9 cellular contexts compared by ENCODE assay signal in genomic region chr1:219172821-219173220, GRCh38. TPM values are rescaled to one million over a fixed set of nuclear protein-coding genes. Genes with fewer than 3 reads are reported as not detected.
DNase-seq lines count a peak whose midpoint lies in the region; ATAC-seq, FAIRE-seq and TF ChIP-seq lines count a peak whose summit lies in the region.
"Had no signal": no experiment of that assay in that cellular context is flagged by ENCODE, and none has a peak within 500 bp of the region (broad histone marks: within the 10 kb centered on the region; RNA-seq: fewer than 3 reads in every experiment).

No MANE protein-coding gene starts in this region.

- no peak overlapping the region for H2BK5ac ChIP-seq in IMR-90 (ENCODE audit: low read depth, low read length, poor library complexity, severe bottlenecking)

- H3K23ac ChIP-seq in IMR-90 (ENCODE audit: low read depth, low read length), result no peak overlapping the region

- TF ChIP-seq RAD21 in IMR-90 (IDR thresholded peaks at IDR 0.05; ENCODE audit: low read length) (no peak), K562 (CRISPR knock-in tag; conservative IDR thresholded peaks at IDR 0.05 in 1 of 2, IDR thresholded peaks at IDR 0.05 in 1 of 2) (no peak)

- H3K9me3 ChIP-seq in CD8-positive, alpha-beta T cell (ENCODE audit: low read length), result no peaks in the 10 kb centered on the region
- H3K9me3 ChIP-seq in IMR-90 (ENCODE audit: control insufficient read depth, insufficient read depth, low read length) (no peaks in the 10 kb centered on the region), K562 (replicated peaks; ENCODE audit: control insufficient read depth, insufficient read depth, low read depth, low read length) (peaks cover 2% of the 10 kb centered on the region; the same call in 1 of the 2 replicates), osteoblast (ENCODE audit: low read depth, low read length) (no peaks in the 10 kb centered on the region), MG63 (no peaks in the 10 kb centered on the region)

- H3K4me1 ChIP-seq in CD8-positive, alpha-beta T cell (ENCODE audit: insufficient read depth, low read length), result peaks cover 31% of the 10 kb centered on the region
- H3K4me1 ChIP-seq in IMR-90 (ENCODE audit: control insufficient read depth, insufficient read depth, low read length) (peaks cover 6% of the 10 kb centered on the region), K562 (replicated peaks in 1 of 2; ENCODE audit: control insufficient read depth in 2 of 2, insufficient read depth in 2 of 2, low read length in 2 of 2) (peaks cover 9 to 10% of the 10 kb centered on the region in 2 experiments; a peak in 3 of 5 replicates), osteoblast (ENCODE audit: insufficient read depth, low read length) (peaks cover 15% of the 10 kb centered on the region)

- peak overlapping the region; percentile 38 for H3K27ac Mint-ChIP-seq in CD8-positive, alpha-beta T cell

- H3K4me2 ChIP-seq in IMR-90 (ENCODE audit: low read depth, low read length) (no peak overlapping the region), K562 (ENCODE audit: insufficient read depth, low read length) (peak overlapping the region; percentile 96; the same call in 1 of the 2 replicates), osteoblast (ENCODE audit: insufficient read depth, low read length) (no peak overlapping the region)

- no peak overlapping the region for H3K9ac ChIP-seq in IMR-90 (ENCODE audit: low read depth, low read length)
- peak overlapping the region in 1 of 2 experiments; percentile 89; a peak in 1 of 4 replicates for H3K9ac ChIP-seq in K562 (ENCODE audit: insufficient read depth in 1 of 2, low read depth in 2 of 2, low read length in 2 of 2)

- H3K56ac ChIP-seq in IMR-90 (ENCODE audit: extremely low read depth, insufficient read depth, low read length), result no peak overlapping the region

- no peak overlapping the region for H3K27ac ChIP-seq in CD8-positive, alpha-beta T cell (ENCODE audit: low read depth, low read length)
- H3K27ac ChIP-seq in IMR-90 (ENCODE audit: insufficient read depth, low read length), result no peak overlapping the region
- peak overlapping the region; percentile 83; the same call in 2 of the 3 replicates for H3K27ac ChIP-seq in K562 (ENCODE audit: extremely low read depth, low read depth, low read length)
- no peak overlapping the region for H3K27ac ChIP-seq in osteoblast (ENCODE audit: low read depth, low read length)

- peaks cover 12 to 19% of the 10 kb centered on the region in 2 experiments; a peak in 3 of 4 replicates for H3K79me1 ChIP-seq in IMR-90 (ENCODE audit: low read depth in 1 of 2, low read length in 2 of 2)

- H3K14ac ChIP-seq in IMR-90 (replicated peaks; ENCODE audit: low read depth, low read length), result no peak overlapping the region

- H3K4me3 Mint-ChIP-seq in CD8-positive, alpha-beta T cell, result peak overlapping the region; percentile 97

- H3K9me1 ChIP-seq in IMR-90 (ENCODE audit: insufficient read depth, low read length), result 0 out of 2 replicates have a peak, but pooled peaks cover 2% of the 10 kb centered on the region
- no peaks in the 10 kb centered on the region for H3K9me1 ChIP-seq in K562 (ENCODE audit: control insufficient read depth, insufficient read depth, low read length)

- TF ChIP-seq EP300 in K562 (IDR thresholded peaks at IDR 0.05; ENCODE audit: low read length), result no peak

- no peaks in the 10 kb centered on the region for H3K27me3 Mint-ChIP-seq in CD8-positive, alpha-beta T cell (ENCODE audit: low read depth)

- in situ Hi-C loops in IMR-90 (cut with MboI; ENCODE audit: low sequenced_read_pairs) (loop anchor here (10.0 kb wide), 1 partner anchor 828 kb away; the partner anchor contains the start of gene TGFB2), K562 (cut with MboI) (no loop called here)

- peak overlapping the region; percentile 35; the same call in 1 of the 2 replicates for H4K5ac ChIP-seq in IMR-90 (ENCODE audit: low read depth, low read length)

- DNase-seq in CD8-positive, alpha-beta T cell, result no peak
- no peak for DNase-seq in IMR-90
- DNase-seq in K562 (ENCODE audit: extremely low read depth in 1 of 4, low spot score in 3 of 4), result no peak
- peak; percentile 4 for DNase-seq in osteoblast (ENCODE audit: insufficient read length, low spot score, missing footprints)
- DNase-seq in NCI-H1694 (lab: John Stamatoyannopoulos, UW), result no peak
- no peak for DNase-seq in MG63
- DNase-seq in erythroblast (lab: John Stamatoyannopoulos, UW), result no peak
- DNase-seq: central memory CD4-positive, alpha-beta T cell had no signal

- H3K4me3 ChIP-seq in CD8-positive, alpha-beta T cell (ENCODE audit: low read depth, low read length), result no peak overlapping the region
- H3K4me3 ChIP-seq in IMR-90 (ENCODE audit: insufficient read depth, low read depth, low read length), result no peak overlapping the region
- H3K4me3 ChIP-seq in K562, result no peak overlapping the region
- no peak overlapping the region for H3K4me3 ChIP-seq in osteoblast (ENCODE audit: insufficient read depth, low read length)
- H3K4me3 ChIP-seq in MG63, result no peak overlapping the region; the same call in 1 of the 2 replicates

- no peak overlapping the region for H2BK20ac ChIP-seq in IMR-90 (ENCODE audit: low read depth, low read length)

- no peak for TF ChIP-seq POLR2A in IMR-90 (IDR thresholded peaks at IDR 0.05; ENCODE audit: low read depth, low read length)
- no peak for TF ChIP-seq POLR2A in K562 (conservative IDR thresholded peaks at IDR 0.05)
- TF ChIP-seq POLR2A in erythroblast (IDR thresholded peaks at IDR 0.05; ENCODE audit: low read length), result no peak

- no peak overlapping the region; a peak in 1 of 4 replicates for H4K8ac ChIP-seq in IMR-90 (ENCODE audit: low read depth in 2 of 2, low read length in 2 of 2)

- H2BK15ac ChIP-seq in IMR-90 (ENCODE audit: low read depth, low read length), result no peak overlapping the region

- intact Hi-C loops in CD8-positive, alpha-beta T cell (cut with DNase I, micrococcal nuclease), result loop anchor here (1.0 to 5.0 kb wide), 6 partner anchors 841 to 1541 kb away; partner anchors contain the start of genes GPATCH2 (in 2 of the 2), RAB3GAP2 (in 2 of the 2), SPATA17 (in 2 of the 2) and EPRS1 (in 1 of the 2)
- intact Hi-C loops in IMR-90 (cut with micrococcal nuclease) (loop anchor here (5.0 to 10.0 kb wide), 4 partner anchors 106 to 826 kb away; partner anchors contain the start of gene TGFB2), K562 (cut with micrococcal nuclease) (loop anchor here (1.0 to 10.0 kb wide), 2 partner anchors 52 to 868 kb away; no protein-coding TSS in a partner anchor)

- no peak overlapping the region for H2AK9ac ChIP-seq in IMR-90 (replicated peaks; ENCODE audit: low read depth, low read length, poor library complexity)

- no TSS peak for BruUV-seq in IMR-90 (replicated peaks; lab: Mats Ljungman, UMichigan)
- BruUV-seq in K562 (replicated peaks; lab: Mats Ljungman, UMichigan), result no TSS peak

- H3K4me1 Mint-ChIP-seq in CD8-positive, alpha-beta T cell (ENCODE audit: low read depth), result peaks cover 49% of the 10 kb centered on the region

- dilution Hi-C loops in IMR-90 (cut with HindIII; ENCODE audit: low sequenced_read_pairs, unreplicated experiment), result no loop called here

- H2AFZ ChIP-seq in IMR-90 (replicated peaks; ENCODE audit: low read length, poor library complexity) (no peak overlapping the region), K562 (ENCODE audit: low read depth, low read length) (peak overlapping the region; percentile 82), osteoblast (ENCODE audit: low read length) (no peak overlapping the region)

- peaks cover 8% of the 10 kb centered on the region for H3K36me3 Mint-ChIP-seq in CD8-positive, alpha-beta T cell

- POLR2A ChIA-PET in CD8-positive, alpha-beta T cell (lab: Charles Lee), result no interaction called here
- POLR2A ChIA-PET in IMR-90 (lab: Charles Lee; ENCODE audit: unreplicated experiment), result no interaction called here
- POLR2A ChIA-PET in K562 (lab: Yijun Ruan, JAX), result no interaction called here

- no CpG with 5 or more reads among the region's 2 CpGs for WGBS in IMR-90 (ENCODE audit: extremely low coverage in 2 of 2, insufficient read length in 1 of 2), 2 experiments
- WGBS in K562 (ENCODE audit: insufficient coverage, low coverage, missing lambda C conversion rate), result 97% methylated on average over 2 of the region's 2 CpGs

- H3K27me3 ChIP-seq in CD8-positive, alpha-beta T cell (ENCODE audit: insufficient read depth, low read length), result no peaks in the 10 kb centered on the region
- H3K27me3 ChIP-seq in IMR-90 (ENCODE audit: control insufficient read depth, insufficient read depth, low read length) (no peaks in the 10 kb centered on the region), K562 (ENCODE audit: control insufficient read depth in 2 of 2, insufficient read depth in 2 of 2, low read length in 2 of 2) (no peaks in the 10 kb centered on the region), osteoblast (ENCODE audit: insufficient read depth, low read length) (no peaks in the 10 kb centered on the region), MG63 (no peaks in the 10 kb centered on the region)

- no peak overlapping the region for H3K18ac ChIP-seq in IMR-90 (ENCODE audit: low read depth, low read length)

- no peak for ATAC-seq in CD8-positive, alpha-beta T cell
- no peak for ATAC-seq in IMR-90 (ENCODE audit: low read depth)
- no peak for ATAC-seq in K562
- ATAC-seq in HG03097 (IDR thresholded peaks at IDR 0.05; ENCODE audit: low FRiP score, unreplicated experiment), result no peak

- H4K91ac ChIP-seq in IMR-90 (ENCODE audit: insufficient read depth, low read depth, low read length), result no peak overlapping the region

- FAIRE-seq in K562 (lab: Jason Lieb, UNC), result no peak

- no peak overlapping the region for H2AK5ac ChIP-seq in IMR-90 (ENCODE audit: low read depth, low read length)

- H2BK120ac ChIP-seq in IMR-90 (ENCODE audit: low read depth, low read length), result no peak overlapping the region

- no peaks in the 10 kb centered on the region for H3K9me3 Mint-ChIP-seq in CD8-positive, alpha-beta T cell

- CTCF ChIA-PET in CD8-positive, alpha-beta T cell (lab: Charles Lee), result no interaction called here
- CTCF ChIA-PET in IMR-90 (lab: Yijun Ruan, JAX) (no interaction called here), K562 (lab: Yijun Ruan, JAX; ENCODE audit: low intra/inter-chr PET ratio) (no interaction called here)

- H3K79me2 ChIP-seq in K562 (ENCODE audit: control insufficient read depth, insufficient read depth, low read length) (peaks cover 39% of the 10 kb centered on the region), osteoblast (ENCODE audit: insufficient read depth, low read length) (peaks cover 41% of the 10 kb centered on the region)

- TF ChIP-seq CTCF in CD8-positive, alpha-beta T cell (IDR thresholded peaks at IDR 0.05), result no peak
- TF ChIP-seq CTCF in IMR-90 (conservative IDR thresholded peaks at IDR 0.05; ENCODE audit: low read depth, low read length) (no peak), K562 (IDR thresholded peaks at IDR 0.05 in 2 of 3, conservative IDR thresholded peaks at IDR 0.05 in 1 of 3; ENCODE audit: insufficient read depth in 2 of 3, low read depth in 1 of 3, low read length in 3 of 3) (no peak), osteoblast (IDR thresholded peaks at IDR 0.05; ENCODE audit: extremely low read depth, low read depth, low read length) (no peak)

- H4K20me1 ChIP-seq in IMR-90 (ENCODE audit: insufficient read depth, low read length) (no peaks in the 10 kb centered on the region), K562 (replicated peaks; ENCODE audit: control insufficient read depth, insufficient read depth, low read length) (0 out of 2 replicates have a peak, but pooled peaks cover 4% of the 10 kb centered on the region), osteoblast (ENCODE audit: insufficient read depth, low read length) (no peaks in the 10 kb centered on the region)

- H3K36me3 ChIP-seq in CD8-positive, alpha-beta T cell (ENCODE audit: insufficient read depth, low read length), result no peaks in the 10 kb centered on the region
- no peaks in the 10 kb centered on the region for H3K36me3 ChIP-seq in IMR-90 (ENCODE audit: control insufficient read depth, insufficient read depth, low read length)
- peaks cover 13% of the 10 kb centered on the region for H3K36me3 ChIP-seq in K562 (ENCODE audit: control insufficient read depth, insufficient read depth, low read length)
- no peaks in the 10 kb centered on the region for H3K36me3 ChIP-seq in osteoblast (ENCODE audit: insufficient read depth, low read length)
- peaks cover 8% of the 10 kb centered on the region for H3K36me3 ChIP-seq in MG63

- H3K4ac ChIP-seq in IMR-90 (ENCODE audit: low read depth, low read length), result no peak overlapping the region

RNA-seq across cellular contexts. Expression of gene LYPLAL1, which starts 0.9 kb away (rescaled TPM):
- 1 to 10 TPM; 6.9 to 8.7 TPM for total RNA-seq in CD8-positive, alpha-beta T cell
- total RNA-seq in IMR-90 (2012; rRNA removed), result 4.8 and 11.4 TPM in 2 replicates
- 6.3 and 7.5 TPM in 2 replicates for polyA plus RNA-seq in IMR-90 (2012; rRNA removed)
- 1.7 and 2.5 TPM in 2 replicates for polyA plus RNA-seq in IMR-90 (2012; cell fraction: cytosol; rRNA removed)
- polyA plus RNA-seq in IMR-90 (2012; cell fraction: nucleus; rRNA removed; ENCODE audit: low replicate concordance), result 1.8 and 14.4 TPM in 2 replicates
- 26.5 and 119 TPM in 2 replicates for total RNA-seq in K562 (2011; cell fraction: chromatin; rRNA removed; ENCODE audit: low replicate concordance)
- total RNA-seq in K562 (2011; cell fraction: nucleolus; rRNA removed), result 14.7 and 21.1 TPM in 2 replicates
- total RNA-seq in K562 (2011; cell fraction: nucleoplasm; rRNA removed), result 31.2 and 48.0 TPM in 2 replicates
- 14.9 and 20.2 TPM in 2 replicates for total RNA-seq in K562 (2014; rRNA removed)
- total RNA-seq in K562 (2014; rRNA removed; fragmentation: Illumina TruSeq; extraction: Trizol), result 62.9 and 71.5 TPM in 2 replicates
- total RNA-seq in K562 (2015; rRNA removed; fragmentation: Illumina TruSeq; extraction: Trizol), result 32.1 and 33.0 TPM in 2 replicates
- 46.3 and 51.3 TPM in 2 replicates for total RNA-seq in K562 (2021)
- polyA plus RNA-seq in K562 (2011; rRNA removed), result 49.7 and 69.3 TPM in 2 replicates
- 5.4 and 9.4 TPM in 2 replicates for polyA plus RNA-seq in K562 (2011; cell fraction: cytosol; rRNA removed)
- polyA plus RNA-seq in K562 (2011; cell fraction: nucleus; rRNA removed), result 21.9 and 36.9 TPM in 2 replicates
- polyA plus RNA-seq in K562 (2012), result 33.2 and 65.1 TPM in 2 replicates
- polyA plus RNA-seq in K562 (2014; fragmentation: Illumina TruSeq; extraction: Trizol), result 33.5 and 35.9 TPM in 2 replicates
- polyA plus RNA-seq in K562 (2014; fragmentation: Nextera tagmentation; extraction: Ambion mirVana), result 100 to 1,000 TPM; 127 to 179 TPM
- polyA plus RNA-seq in K562 (2014; rRNA removed), result 44.1 and 49.0 TPM in 2 replicates
- 46.9 and 49.1 TPM in 2 replicates for polyA minus RNA-seq in K562 (2011; rRNA and poly(A)+ RNA removed)
- polyA minus RNA-seq in K562 (2011; cell fraction: cytosol; rRNA and poly(A)+ RNA removed), result 8.4 and 15.0 TPM in 2 replicates
- polyA minus RNA-seq in K562 (2011; cell fraction: nucleus; rRNA and poly(A)+ RNA removed), result 77.4 and 99.6 TPM in 2 replicates
- 33.7 and 43.6 TPM in 2 replicates for total RNA-seq in osteoblast
- 21.5 and 24.4 TPM in 2 replicates for total RNA-seq in MG63 (2014; rRNA removed; shearing (Covaris generic); ENCODE audit: low replicate concordance)
